Comparison of ENCODE assay signal across 8 cellular contexts in genomic region chr22:19886605-19887250, GRCh38. TPM values are rescaled to one million over a fixed set of nuclear protein-coding genes. Genes with fewer than 3 reads are reported as not detected.
DNase-seq lines count a peak whose midpoint lies in the region; ATAC-seq and TF ChIP-seq lines count a peak whose summit lies in the region.

No MANE protein-coding gene starts in this region.

- no peak overlapping the region for H3K4ac ChIP-seq in mesendoderm (ENCODE audit: low read depth, low read length)

- TF ChIP-seq POLR2A in heart left ventricle (IDR thresholded peaks at IDR 0.05), result no peak

- ATAC-seq in heart left ventricle, result peak in 3 of 4 donors; percentile 25 to 58 (median 53)

- H3K27me3 ChIP-seq in heart left ventricle, result no peaks in the 10 kb centered on the region
- no peaks in the 10 kb centered on the region for H3K27me3 ChIP-seq in mesendoderm (ENCODE audit: insufficient read depth, low read length, poor library complexity)

- DNase-seq in 8988T (peak; percentile 12), KG1 (lab: John Stamatoyannopoulos, UW) (peak; percentile 60), heart left ventricle (peak in 3 of 5 donors; percentile 35 to 74 (median 46)), mesendoderm (no peak), LoVo (ENCODE audit: low spot score) (no peak), NCI-H1092 treated with DMSO at 0.1 percent for 48 hours (lab: John Stamatoyannopoulos, UW) (no peak), NCI-H69 (lab: John Stamatoyannopoulos, UW) (no peak)
- peak; percentile 33 to 42 for DNase-seq in activated CD4-positive, alpha-beta T cell treated with anti-CD3 and anti-CD28 coated beads, Interleukin-2, amount 50 U/mL, for 4 hours

- H3K9ac ChIP-seq in mesendoderm (ENCODE audit: low read length), result no peak overlapping the region

- H2BK5ac ChIP-seq in mesendoderm (ENCODE audit: low read length), result no peak overlapping the region

- H3K4me3 ChIP-seq in heart left ventricle (no peak overlapping the region), mesendoderm (ENCODE audit: low read length) (no peak overlapping the region)

- intact Hi-C loops in heart left ventricle (cut with DNase I), result no loop called here

- H3K36me3 ChIP-seq in heart left ventricle, result peaks cover 0 to 12% (median under 1%) of the 10 kb centered on the region in 9 donors
- no peaks in the 10 kb centered on the region for H3K36me3 ChIP-seq in mesendoderm (ENCODE audit: control insufficient read depth, insufficient read depth, low read length)

- H3K18ac ChIP-seq in mesendoderm (ENCODE audit: low read length), result no peak overlapping the region

- H2AK5ac ChIP-seq in mesendoderm (ENCODE audit: low read length), result no peak overlapping the region

- H3K4me2 ChIP-seq in mesendoderm (ENCODE audit: low read length), result no peak overlapping the region

- H2BK15ac ChIP-seq in mesendoderm (replicated peaks; ENCODE audit: low read depth), result no peak overlapping the region

- WGBS in heart left ventricle, 4 donors, result 69 to 80% (median 74%) methylated on average over 7 to 12 of the region's 12 CpGs
- WGBS in mesendoderm (ENCODE audit: extremely low coverage, insufficient coverage, low lambda C conversion rate), result no CpG with 5 or more reads among the region's 12 CpGs

- no peak overlapping the region for H3K23ac ChIP-seq in mesendoderm (ENCODE audit: low read length)

- no peak overlapping the region for H3K56ac ChIP-seq in mesendoderm (ENCODE audit: low read length)

- H3K27ac ChIP-seq in heart left ventricle, result peak overlapping the region in 1 of 12 donors; percentile 83
- H3K27ac ChIP-seq in mesendoderm (ENCODE audit: low read depth, low read length), result no peak overlapping the region

- no peak for TF ChIP-seq CTCF in heart left ventricle (IDR thresholded peaks at IDR 0.05)

- no peaks in the 10 kb centered on the region for H3K79me1 ChIP-seq in mesendoderm (ENCODE audit: low read length)

- no peak overlapping the region for H4K5ac ChIP-seq in mesendoderm (ENCODE audit: low read length)

- H4K8ac ChIP-seq in mesendoderm (ENCODE audit: low read depth, low read length), result no peak overlapping the region

- H3K4me1 ChIP-seq in heart left ventricle, result peaks cover 0 to 36% (median 6%) of the 10 kb centered on the region in 12 donors
- H3K4me1 ChIP-seq in mesendoderm (ENCODE audit: control insufficient read depth, low read depth, low read length), result peaks cover 5% of the 10 kb centered on the region

- no peaks in the 10 kb centered on the region for H3K79me2 ChIP-seq in mesendoderm (ENCODE audit: control insufficient read depth, insufficient read depth, low read length)

- no peak overlapping the region for H2BK120ac ChIP-seq in mesendoderm (ENCODE audit: low read depth, low read length)

- no peaks in the 10 kb centered on the region for H3K9me3 ChIP-seq in heart left ventricle

RNA-seq across cellular contexts. Expression of gene GNB1L, which starts 32.1 kb away (rescaled TPM):
- 1 to 10 TPM; 1.9 to 3.7 (median 2.4) TPM for total RNA-seq in heart left ventricle
- 1 to 10 TPM; 1.6 to 9.2 TPM for polyA plus RNA-seq in heart left ventricle
- 4.7 TPM for polyA plus RNA-seq in mesendoderm (2013, experiment 1 of 2)
- polyA plus RNA-seq in mesendoderm (2013, experiment 2 of 2), result 4.2 TPM

RNA-seq across cellular contexts. Expression of gene RTL10, which starts 32.1 kb away (rescaled TPM):
- total RNA-seq in heart left ventricle, result 10 to 100 TPM in 3 of 9 donors, 1 to 10 TPM in 6; 5.1 to 11.6 (median 7.7) TPM
- 1 to 10 TPM; 4.6 to 4.9 TPM for polyA plus RNA-seq in heart left ventricle
- polyA plus RNA-seq in mesendoderm (2013, experiment 1 of 2), result 7.4 TPM
- polyA plus RNA-seq in mesendoderm (2013, experiment 2 of 2), result 7.6 TPM

RNA-seq across cellular contexts. Expression of gene COMT, which starts 54.8 kb away (rescaled TPM):
- 100 to 1,000 TPM in 8 of 9 donors, 10 to 100 TPM in 1; 69.7 to 195 (median 119) TPM for total RNA-seq in heart left ventricle
- 100 to 1,000 TPM in 1 of 2 donors, 10 to 100 TPM in 1; 84.7 to 249 TPM for polyA plus RNA-seq in heart left ventricle
- polyA plus RNA-seq in mesendoderm (2013, experiment 1 of 2), result 11.0 TPM
- polyA plus RNA-seq in mesendoderm (2013, experiment 2 of 2), result 10.7 TPM

RNA-seq across cellular contexts. Expression of gene TXNRD2, which starts 54.9 kb away (rescaled TPM):
- 10 to 100 TPM; 23.5 to 42.5 (median 33.5) TPM for total RNA-seq in heart left ventricle
- 10 to 100 TPM; 23.4 to 60.2 TPM for polyA plus RNA-seq in heart left ventricle
- 20.1 TPM for polyA plus RNA-seq in mesendoderm (2013, experiment 1 of 2)
- polyA plus RNA-seq in mesendoderm (2013, experiment 2 of 2), result 22.6 TPM

Comparison
In these comparisons a context has a peak if more than half of its experiments do, and no peak if none do; other contexts are left out.
1. DNase-seq: peak in 8988T (single experiment), KG1 (single experiment), activated CD4-positive, alpha-beta T cell treated with anti-CD3 and anti-CD28 coated beads, Interleukin-2, amount 50 U/mL, for 4 hours (2 of 2) and heart left ventricle (3 of 5); none in mesendoderm (single experiment), LoVo (single experiment), NCI-H1092 treated with DMSO at 0.1 percent for 48 hours (single experiment) and NCI-H69 (single experiment).